In the genomic region with DNA sequence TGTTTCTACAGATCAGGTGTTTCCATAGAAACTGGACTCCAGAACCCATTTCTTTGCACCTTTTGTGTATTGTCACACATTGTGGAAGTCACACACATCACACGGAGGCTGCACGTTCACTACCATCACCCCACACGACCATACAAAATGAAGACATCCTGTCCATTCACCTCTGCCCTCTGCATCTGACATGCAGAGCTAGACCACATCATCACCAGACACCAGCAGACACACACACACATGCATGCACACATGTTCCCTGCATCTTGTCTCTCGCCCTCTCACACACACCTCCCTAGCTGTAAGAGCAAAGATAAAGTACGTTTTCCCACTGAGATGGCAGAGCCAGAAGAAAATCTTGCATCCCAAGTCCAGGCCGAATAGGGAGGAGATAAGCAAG, we compare ENCODE assay signal across 15 cellular contexts. TPM values are rescaled to one million over a fixed set of nuclear protein-coding genes. Genes with fewer than 3 reads are reported as not detected.
DNase-seq lines count a peak whose midpoint lies in the region; ATAC-seq and TF ChIP-seq lines count a peak whose summit lies in the region.
"Had no signal": no experiment of that assay in that cellular context is flagged by ENCODE, and none has a peak within 500 bp of the region (broad histone marks: within the 10 kb centered on the region; RNA-seq: fewer than 3 reads in every experiment).

No MANE protein-coding gene starts in this region.

- no peak overlapping the region for H3K14ac ChIP-seq in neuronal stem cell (ENCODE audit: low read length)

- no CpG with 5 or more reads among the region's 6 CpGs for WGBS in neuronal stem cell (ENCODE audit: extremely low coverage in 2 of 2, insufficient read length in 2 of 2, insufficient replicate concordance in 1 of 2), 2 donors
- 30 to 34% methylated on average over 6 of the region's 6 CpGs for WGBS in tibial nerve, 2 donors

- H2BK15ac ChIP-seq in neuronal stem cell (ENCODE audit: low read length), result no peak overlapping the region

- no peaks in the 10 kb centered on the region for H3K79me1 ChIP-seq in neuronal stem cell (ENCODE audit: low read depth, low read length)

- DNase-seq in adipocyte (ENCODE audit: low read depth) (no peak), fibroblast of lung (ENCODE audit: low read depth in 2 of 2) (no peak), neuronal stem cell (ENCODE audit: low spot score) (no peak), tibial nerve (ENCODE audit: low spot score in 2 of 2) (no peak), T-cell (no peak), DMS53 (lab: John Stamatoyannopoulos, UW) (no peak)
- DNase-seq: Kasumi-1; NK-92 treated with Interleukin-12 subunit alpha and Interleukin-12 subunit beta, amount 100 ng/mL, for 24 hours had no signal

- TF ChIP-seq CTCF in fibroblast of lung (conservative IDR thresholded peaks at IDR 0.05 in 1 of 2, IDR thresholded peaks at IDR 0.05 in 1 of 2; ENCODE audit: low read depth in 1 of 2, low read length in 2 of 2), result no peak
- TF ChIP-seq CTCF in tibial nerve (IDR thresholded peaks at IDR 0.05), result no peak

- H2AFZ ChIP-seq in fibroblast of lung (ENCODE audit: low read length), result peak overlapping the region; percentile 16
- H2AFZ ChIP-seq in neuronal stem cell (ENCODE audit: low read length), result no peak overlapping the region

- CTCF ChIA-PET in T-cell (lab: Charles Lee), result interaction anchor here (0.6 to 0.7 kb wide), 4 partner anchors 11 to 807 kb away, joined by 4 to 5 read pairs (median 4); no protein-coding TSS in a partner anchor

- no peaks in the 10 kb centered on the region for H3K9me3 ChIP-seq in adipocyte (ENCODE audit: control insufficient read depth, low read length)
- no peaks in the 10 kb centered on the region for H3K9me3 ChIP-seq in fibroblast of lung (ENCODE audit: control insufficient read depth, insufficient read depth, low read depth, low read length)
- no peaks in the 10 kb centered on the region for H3K9me3 ChIP-seq in neuronal stem cell (replicated peaks in 1 of 2; ENCODE audit: control insufficient read depth in 2 of 2, insufficient read depth in 1 of 2, low read depth in 1 of 2, low read length in 2 of 2)
- H3K9me3 ChIP-seq in tibial nerve, result no peaks in the 10 kb centered on the region
- H3K9me3 ChIP-seq: neutrophil had no signal

- H3K4ac ChIP-seq in neuronal stem cell (ENCODE audit: low read length), result no peak overlapping the region

- H3K4me3 ChIP-seq in adipocyte (ENCODE audit: low read length), result peak overlapping the region; percentile 79
- peak overlapping the region in 3 of 4 experiments; percentile 24 to 67 (median 32) for H3K4me3 ChIP-seq in fibroblast of lung (replicated peaks in 1 of 4; ENCODE audit: control extremely low read depth in 1 of 4, insufficient read depth in 1 of 4, low read depth in 3 of 4, low read length in 4 of 4)
- no peak overlapping the region for H3K4me3 ChIP-seq in neuronal stem cell (ENCODE audit: low read length in 2 of 2)
- peak overlapping the region; percentile 38 to 60 (median 52) for H3K4me3 ChIP-seq in tibial nerve

- peaks cover 47% of the 10 kb centered on the region for H3K4me1 ChIP-seq in adipocyte (ENCODE audit: control insufficient read depth, insufficient read depth, low read length)
- peaks cover 32% of the 10 kb centered on the region for H3K4me1 ChIP-seq in fibroblast of lung (ENCODE audit: control insufficient read depth, extremely low read depth, insufficient read depth, low read length)
- peaks cover 6 to 21% of the 10 kb centered on the region in 2 donors for H3K4me1 ChIP-seq in neuronal stem cell (ENCODE audit: control insufficient read depth in 2 of 2, insufficient read depth in 1 of 2, low read depth in 1 of 2, low read length in 2 of 2)
- H3K4me1 ChIP-seq in tibial nerve, result peaks cover 8 to 56% (median 19%) of the 10 kb centered on the region in 4 donors

- H3K4me3 Mint-ChIP-seq in T-cell, result no peak overlapping the region
- H3K4me3 Mint-ChIP-seq: dendritic cell treated with granulocyte-macrophage colony-stimulating factor and Interleukin-4, amounts not matched to agents 40 ng/mL and 50 ng/mL, for 4 days had no signal

- H3K36me3 ChIP-seq in adipocyte (ENCODE audit: control insufficient read depth, insufficient read depth, low read length, severe bottlenecking), result no peaks in the 10 kb centered on the region
- H3K36me3 ChIP-seq in fibroblast of lung (ENCODE audit: control insufficient read depth, insufficient read depth, low read length), result no peaks in the 10 kb centered on the region
- H3K36me3 ChIP-seq in neuronal stem cell (replicated peaks in 1 of 2; ENCODE audit: control insufficient read depth in 2 of 2, insufficient read depth in 2 of 2, low read length in 2 of 2), result no peaks in the 10 kb centered on the region
- no peaks in the 10 kb centered on the region for H3K36me3 ChIP-seq in tibial nerve
- H3K36me3 ChIP-seq: neutrophil had no signal

- H3K36me3 Mint-ChIP-seq in T-cell, result no peaks in the 10 kb centered on the region
- H3K36me3 Mint-ChIP-seq: activated naive CD4-positive, alpha-beta T cell treated with anti-CD3 and anti-CD28 coated beads, Interleukin-2, amount 50 U/mL, for 72 hours had no signal

- peaks cover 5 to 7% (median 5%) of the 10 kb centered on the region in 3 donors for H3K4me1 Mint-ChIP-seq in T-cell

- no peak overlapping the region for H3K18ac ChIP-seq in neuronal stem cell (ENCODE audit: low read length)

- no peak overlapping the region for H3K27ac Mint-ChIP-seq in T-cell
- H3K27ac Mint-ChIP-seq: dendritic cell treated with granulocyte-macrophage colony-stimulating factor and Interleukin-4, amounts not matched to agents 40 ng/mL and 50 ng/mL, for 4 days had no signal

- H4K91ac ChIP-seq in neuronal stem cell (ENCODE audit: low read depth, low read length, poor library complexity), result no peak overlapping the region

- no peak overlapping the region for H2AK5ac ChIP-seq in neuronal stem cell (ENCODE audit: low read depth, low read length)

- peak overlapping the region; percentile 67 for H3K9ac ChIP-seq in adipocyte (ENCODE audit: low read length)
- no peak overlapping the region for H3K9ac ChIP-seq in fibroblast of lung (ENCODE audit: insufficient read depth, low read length)
- H3K9ac ChIP-seq in neuronal stem cell (ENCODE audit: low read depth, low read length, poor library complexity), result peak overlapping the region; percentile 4

- H2BK120ac ChIP-seq in neuronal stem cell (ENCODE audit: low read depth, low read length), result no peak overlapping the region

- H3K27me3 Mint-ChIP-seq in T-cell, result peaks cover 19 to 21% of the 10 kb centered on the region in 2 donors

- no peak overlapping the region for H3K27ac ChIP-seq in fibroblast of lung (ENCODE audit: insufficient read depth, low read length)
- no peak overlapping the region for H3K27ac ChIP-seq in neuronal stem cell (replicated peaks; ENCODE audit: low read length)
- peak overlapping the region; percentile 80 to 95 (median 83) for H3K27ac ChIP-seq in tibial nerve
- H3K27ac ChIP-seq: C4-2B, neutrophil had no signal

- no peak overlapping the region for H4K8ac ChIP-seq in neuronal stem cell (ENCODE audit: low read depth, low read length)

- H3K27me3 ChIP-seq in adipocyte (replicated peaks; ENCODE audit: control insufficient read depth, insufficient read depth, low read length) (no peaks in the 10 kb centered on the region), fibroblast of lung (ENCODE audit: control insufficient read depth, insufficient read depth, low read length) (no peaks in the 10 kb centered on the region), neuronal stem cell (ENCODE audit: control insufficient read depth in 3 of 3, insufficient read depth in 3 of 3, low read depth in 1 of 3, low read length in 3 of 3) (peaks cover 0 to 44% (median 0%) of the 10 kb centered on the region in 3 experiments), tibial nerve (no peaks in the 10 kb centered on the region)

- H2BK12ac ChIP-seq in neuronal stem cell (ENCODE audit: low read length), result no peak overlapping the region

- no peak overlapping the region for H3K23ac ChIP-seq in neuronal stem cell (ENCODE audit: low read depth, low read length, poor library complexity)

- POLR2A ChIA-PET in T-cell (lab: Charles Lee), result no interaction called here

- TF ChIP-seq EP300 in tibial nerve (IDR thresholded peaks at IDR 0.05), result no peak

- H4K20me1 ChIP-seq in fibroblast of lung (ENCODE audit: control insufficient read depth, extremely low read depth, insufficient read depth, low read length), result no peaks in the 10 kb centered on the region

- no peak overlapping the region for H2BK5ac ChIP-seq in neuronal stem cell (ENCODE audit: low read length)

- peak overlapping the region; percentile 83 for H3K4me2 ChIP-seq in fibroblast of lung (ENCODE audit: extremely low read depth, insufficient read depth, low read length)
- H3K4me2 ChIP-seq in neuronal stem cell (ENCODE audit: insufficient read depth, low read length, poor library complexity, severe bottlenecking), result no peak overlapping the region

- no peak for ATAC-seq in GM18873 (IDR thresholded peaks at IDR 0.05; ENCODE audit: low FRiP score, unreplicated experiment)
- ATAC-seq in T-cell (replicated peaks in 1 of 4), result no peak
- ATAC-seq: activated naive CD4-positive, alpha-beta T cell treated with anti-CD3 and anti-CD28 coated beads, Interleukin-2, amount 50 U/mL, for 72 hours had no signal

- TF ChIP-seq POLR2A in tibial nerve (IDR thresholded peaks at IDR 0.05), result no peak

- H3K9me3 Mint-ChIP-seq in T-cell, result no peaks in the 10 kb centered on the region
- H3K9me3 Mint-ChIP-seq: activated naive CD4-positive, alpha-beta T cell treated with anti-CD3 and anti-CD28 coated beads, Interleukin-2, amount 50 U/mL, for 72 hours; dendritic cell treated with granulocyte-macrophage colony-stimulating factor and Interleukin-4, amounts not matched to agents 40 ng/mL and 50 ng/mL, for 4 days; H9 had no signal

- no peaks in the 10 kb centered on the region for H3K79me2 ChIP-seq in fibroblast of lung (ENCODE audit: control insufficient read depth, insufficient read depth, low read length)

RNA-seq across cellular contexts. Expression of a gene that starts 0.6 kb away (rescaled TPM):
- total RNA-seq in fibroblast of lung, result 4.5 and 4.9 TPM in 2 replicates
- polyA plus RNA-seq in fibroblast of lung, result 2.8 and 13.9 TPM in 2 replicates
- 5.7 and 39.6 TPM in 2 replicates for polyA plus RNA-seq in fibroblast of lung (2012)
- polyA minus RNA-seq in fibroblast of lung (ENCODE audit: low replicate concordance), result 5.6 and 37.3 TPM in 2 replicates
- polyA plus RNA-seq in neuronal stem cell (2013, experiment 1 of 2), result 3.9 TPM
- 4.0 TPM for polyA plus RNA-seq in neuronal stem cell (2013, experiment 2 of 2)
- total RNA-seq in tibial nerve, result 100 to 1,000 TPM; 108 to 291 (median 153) TPM
- total RNA-seq in T-cell, result under 1 TPM in 3 of 5 donors, not detected in 2; 0.13 to 0.18 (median 0.13) TPM

RNA-seq across cellular contexts. Expression of a gene that starts 17.7 kb away (rescaled TPM):
- total RNA-seq in fibroblast of lung (not detected in 2 replicates), tibial nerve (not detected), T-cell (not detected)
- not detected in 2 replicates for polyA plus RNA-seq in fibroblast of lung
- polyA plus RNA-seq in fibroblast of lung (2012), result not detected in 2 replicates
- not detected in 2 replicates for polyA minus RNA-seq in fibroblast of lung (ENCODE audit: low replicate concordance)
- polyA plus RNA-seq in neuronal stem cell (2013, experiment 1 of 2), result 0.11 TPM
- polyA plus RNA-seq in neuronal stem cell (2013, experiment 2 of 2), result 0.08 TPM
- total RNA-seq: activated naive CD4-positive, alpha-beta T cell treated with anti-CD3 and anti-CD28 coated beads, Interleukin-2, amount 50 U/mL, for 72 hours had no signal
- polyA plus RNA-seq: keratinocyte had no signal

Comparison
In these comparisons a context has a peak if more than half of its experiments do, and no peak if none do; other contexts are left out.
1. H3K4me3 ChIP-seq: peak in adipocyte (single experiment), fibroblast of lung (3 of 4) and tibial nerve (4 of 4); none in neuronal stem cell (0 of 2).
2. H3K27ac ChIP-seq: peak in tibial nerve (4 of 4); none in fibroblast of lung (single experiment) and neuronal stem cell (single experiment).
3. RNA of a gene that starts 0.6 kb away (total RNA-seq): 108 to 291 TPM in tibial nerve; 4.5 to 4.9 TPM in fibroblast of lung and 0.13 to 0.18 TPM in T-cell; every median in the first group is over 10 times any median in the second.